In genomic region chr5:172151661-172152210, GRCh38 we compare ENCODE assay signal across 19 cellular contexts. TPM values are rescaled to one million over a fixed set of nuclear protein-coding genes. Genes with fewer than 3 reads are reported as not detected.
DNase-seq lines count a peak whose midpoint lies in the region; ATAC-seq lines count a peak whose summit lies in the region.
"Had no signal": no experiment of that assay in that cellular context is flagged by ENCODE, and none has a peak within 500 bp of the region (broad histone marks: within the 10 kb centered on the region; RNA-seq: fewer than 3 reads in every experiment).

No MANE protein-coding gene starts in this region.

- H2BK12ac ChIP-seq in trophoblast cell (ENCODE audit: low read length): no peak overlapping the region

- peaks cover 65% of the 10 kb centered on the region for H3K4me1 Mint-ChIP-seq in activated CD8-positive, alpha-beta memory T cell treated with anti-CD3 and anti-CD28 coated beads, Interleukin-2, amount 10 ng/mL, durations not matched to agents 7 days and 5 days
- peaks cover 72 to 90% (median 84%) of the 10 kb centered on the region in 3 donors for H3K4me1 Mint-ChIP-seq in T-cell

- H3K27ac Mint-ChIP-seq in activated CD8-positive, alpha-beta memory T cell treated with anti-CD3 and anti-CD28 coated beads, Interleukin-2, amount 10 ng/mL, durations not matched to agents 7 days and 5 days: peak overlapping the region; percentile 85
- H3K27ac Mint-ChIP-seq in T-cell: peak overlapping the region; percentile 86 to 94

- no peaks in the 10 kb centered on the region for H3K9me3 ChIP-seq in trophoblast cell (ENCODE audit: insufficient read depth, low read depth, low read length)
- H3K9me3 ChIP-seq: left lung, testis had no signal

- no peaks in the 10 kb centered on the region for H3K9me3 Mint-ChIP-seq in activated CD8-positive, alpha-beta memory T cell treated with anti-CD3 and anti-CD28 coated beads, Interleukin-2, amount 10 ng/mL, durations not matched to agents 7 days and 5 days (ENCODE audit: low read depth)
- no peaks in the 10 kb centered on the region for H3K9me3 Mint-ChIP-seq in T-cell

- H3K9ac ChIP-seq in trophoblast cell (ENCODE audit: low read length): no peak overlapping the region

- peak overlapping the region; percentile 33 for H2BK120ac ChIP-seq in trophoblast cell (ENCODE audit: insufficient read depth, low read length, poor library complexity)

- no peak overlapping the region for H4K12ac ChIP-seq in trophoblast cell (ENCODE audit: low read depth, low read length)

- H3K4me2 ChIP-seq in trophoblast cell (ENCODE audit: low read length): no peak overlapping the region

- no peak for DNase-seq in activated CD8-positive, alpha-beta memory T cell treated with anti-CD3 and anti-CD28 coated beads, Interleukin-2, amount 10 ng/mL, durations not matched to agents 7 days and 5 days
- no peak for DNase-seq in activated CD8-positive, alpha-beta memory T cell treated with anti-CD3 and anti-CD28 coated beads, Interleukin-2, amount 50 U/mL, for 48 hours
- DNase-seq in T-cell (no peak), cerebellum (ENCODE audit: low spot score) (peak; percentile 85), trophoblast cell (no peak), NCI-H1930 (lab: John Stamatoyannopoulos, UW) (no peak), GOT3 (lab: John Stamatoyannopoulos, UW) (no peak), NCI-H2196 treated with DMSO at 0.1 percent for 48 hours (lab: John Stamatoyannopoulos, UW; ENCODE audit: unreplicated experiment) (no peak)
- DNase-seq: Kasumi-1, NCI-H1694 treated with DMSO at 0.1 percent for 48 hours, NCI-H510A treated with DMSO at 0.1 percent for 48 hours, retina, testis had no signal

- no peak overlapping the region for H2AK5ac ChIP-seq in trophoblast cell (ENCODE audit: low read length)

- H3K4me3 Mint-ChIP-seq in activated CD8-positive, alpha-beta memory T cell treated with anti-CD3 and anti-CD28 coated beads, Interleukin-2, amount 10 ng/mL, durations not matched to agents 7 days and 5 days: peak overlapping the region; percentile 56
- H3K4me3 Mint-ChIP-seq in T-cell: peak overlapping the region; percentile 59 to 82 (median 62)

- H3K79me2 ChIP-seq in trophoblast cell (ENCODE audit: control insufficient read depth, insufficient read depth, low read length, poor library complexity): peaks cover 3% of the 10 kb centered on the region

- POLR2A ChIA-PET in T-cell (lab: Charles Lee): no interaction called here

- H3K23ac ChIP-seq in trophoblast cell (ENCODE audit: low read length): no peak overlapping the region

- H3K4me3 ChIP-seq in trophoblast cell (ENCODE audit: low read depth, low read length): no peak overlapping the region
- H3K4me3 ChIP-seq: dorsolateral prefrontal cortex, left lung, testis had no signal

- CTCF ChIA-PET in activated CD8-positive, alpha-beta memory T cell treated with anti-CD3 and anti-CD28 coated beads, Interleukin-2, amount 10 ng/mL, durations not matched to agents 7 days and 5 days (lab: Charles Lee): interaction anchor here (0.9 to 1.5 kb wide), 5 partner anchors 10 to 38 kb away, joined by 3 to 6 read pairs (median 3); no protein-coding TSS in a partner anchor
- CTCF ChIA-PET in T-cell (lab: Charles Lee): interaction anchor here (1.1 to 1.5 kb wide), 3 partner anchors 22 to 37 kb away, joined by 3 to 7 read pairs (median 3); partner anchors contain the start of gene STK10 (in 1 of the 2)

- H3K18ac ChIP-seq in trophoblast cell (ENCODE audit: low read length): no peak overlapping the region

- no peaks in the 10 kb centered on the region for H3K27me3 Mint-ChIP-seq in activated CD8-positive, alpha-beta memory T cell treated with anti-CD3 and anti-CD28 coated beads, Interleukin-2, amount 10 ng/mL, durations not matched to agents 7 days and 5 days
- no peaks in the 10 kb centered on the region for H3K27me3 Mint-ChIP-seq in T-cell

- peaks cover 3 to 11% of the 10 kb centered on the region in 2 experiments for H3K4me1 ChIP-seq in trophoblast cell (ENCODE audit: control insufficient read depth in 1 of 2, insufficient read depth in 2 of 2, low read length in 2 of 2)

- H3K4ac ChIP-seq in trophoblast cell (ENCODE audit: low read depth, low read length): no peak overlapping the region

- no peak overlapping the region for H3K14ac ChIP-seq in trophoblast cell (ENCODE audit: low read length)

- H3K27ac ChIP-seq in trophoblast cell (ENCODE audit: low read depth, low read length): no peak overlapping the region
- H3K27ac ChIP-seq: testis had no signal

- no peak overlapping the region for H2AFZ ChIP-seq in trophoblast cell (ENCODE audit: insufficient read depth, low read length, poor library complexity)

- H3K27me3 ChIP-seq in trophoblast cell (ENCODE audit: insufficient read depth, low read length): no peaks in the 10 kb centered on the region
- H3K27me3 ChIP-seq: dorsolateral prefrontal cortex, left lung, testis had no signal

- WGBS in trophoblast cell (ENCODE audit: extremely low coverage, insufficient coverage, insufficient read length): no CpG with 5 or more reads among the region's 10 CpGs

- H2BK5ac ChIP-seq in trophoblast cell (ENCODE audit: low read depth, low read length, poor library complexity): no peak overlapping the region

- H3K36me3 ChIP-seq in trophoblast cell (ENCODE audit: control insufficient read depth in 1 of 2, insufficient read depth in 2 of 2, low read length in 2 of 2): peaks cover 19 to 39% of the 10 kb centered on the region in 2 experiments

- no peak for ATAC-seq in activated CD8-positive, alpha-beta memory T cell treated with anti-CD3 and anti-CD28 coated beads, Interleukin-2, amount 10 ng/mL, durations not matched to agents 7 days and 5 days
- ATAC-seq in T-cell (replicated peaks in 1 of 4): no peak
- ATAC-seq: left lung had no signal

- H3K79me1 ChIP-seq in trophoblast cell (ENCODE audit: low read length): peaks cover 2% of the 10 kb centered on the region

- H4K8ac ChIP-seq in trophoblast cell (ENCODE audit: low read depth, low read length): no peak overlapping the region

- H4K91ac ChIP-seq in trophoblast cell (ENCODE audit: low read depth, low read length): no peak overlapping the region

- H3K36me3 Mint-ChIP-seq in activated CD8-positive, alpha-beta memory T cell treated with anti-CD3 and anti-CD28 coated beads, Interleukin-2, amount 10 ng/mL, durations not matched to agents 7 days and 5 days: peaks cover 73% of the 10 kb centered on the region
- H3K36me3 Mint-ChIP-seq in T-cell: peaks cover 51% of the 10 kb centered on the region

RNA-seq across cellular contexts. Expression of gene STK10, which starts 36.3 kb away (rescaled TPM):
- total RNA-seq in activated CD8-positive, alpha-beta memory T cell treated with anti-CD3 and anti-CD28 coated beads, Interleukin-2, amount 10 ng/mL, durations not matched to agents 7 days and 5 days: 100 to 1,000 TPM; 223 to 327 TPM
- total RNA-seq in T-cell (100 to 1,000 TPM; 305 to 437 (median 331) TPM), cerebellum (19.1 TPM)
- 29.6 and 30.3 TPM in 2 replicates for polyA plus RNA-seq in trophoblast cell (2013)

RNA-seq across cellular contexts. Expression of gene EFCAB9, which starts 42.2 kb away (rescaled TPM):
- not detected for total RNA-seq in activated CD8-positive, alpha-beta memory T cell treated with anti-CD3 and anti-CD28 coated beads, Interleukin-2, amount 10 ng/mL, durations not matched to agents 7 days and 5 days
- total RNA-seq in T-cell: not detected
- total RNA-seq in cerebellum: not detected
- not detected in 2 replicates for polyA plus RNA-seq in trophoblast cell (2013)
- total RNA-seq: A673, astrocyte, dorsolateral prefrontal cortex, fibroblast of lung, left lung, OCI-LY7 had no signal
- polyA plus RNA-seq: fibroblast of lung had no signal

Comparison
In these comparisons a context has a peak if more than half of its experiments do, and no peak if none do; other contexts are left out.
1. RNA of gene STK10, which starts 36.3 kb away (total RNA-seq): 305 to 437 TPM in T-cell and 223 to 327 TPM in activated CD8-positive, alpha-beta memory T cell treated with anti-CD3 and anti-CD28 coated beads, Interleukin-2, amount 10 ng/mL, durations not matched to agents 7 days and 5 days; 19.1 TPM in cerebellum (single experiment); every median in the first group is over 10 times any median in the second.